ENCODE assay signal across 10 cellular contexts in the genomic region with DNA sequence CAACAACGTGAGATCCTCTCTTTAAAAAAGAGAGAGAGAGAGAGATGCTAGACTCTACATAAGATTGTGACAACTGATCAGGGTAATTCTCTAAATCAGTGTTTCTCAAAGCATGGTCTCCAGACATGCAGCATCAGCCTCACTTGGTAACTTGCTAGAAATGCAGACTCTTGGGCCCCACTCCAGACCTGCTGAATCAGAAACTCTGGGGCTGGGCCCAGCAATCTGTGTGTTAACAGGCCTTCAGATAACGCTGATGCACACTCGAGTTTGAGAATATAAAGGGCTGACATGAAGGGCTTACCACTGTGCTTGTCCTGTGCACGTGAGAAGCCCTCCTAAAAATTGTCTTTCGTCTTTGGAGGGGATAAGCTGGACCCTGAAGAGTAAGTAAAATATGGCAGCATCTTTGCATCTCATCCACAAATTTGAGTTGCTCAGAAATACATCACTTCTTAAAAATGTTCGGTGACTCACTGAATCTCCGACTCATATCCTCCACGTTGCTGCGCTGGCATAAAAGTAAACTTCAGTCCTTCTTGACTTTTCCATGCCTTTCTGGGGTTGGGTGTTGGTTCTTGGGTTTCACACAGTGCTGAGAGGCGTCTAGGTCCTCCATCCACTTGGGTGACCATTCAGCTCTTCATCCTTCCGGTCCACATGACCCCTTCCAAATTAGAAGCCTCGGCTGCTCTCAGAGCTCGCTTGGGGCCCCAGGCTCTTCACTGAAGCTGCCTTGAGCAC. TPM values are rescaled to one million over a fixed set of nuclear protein-coding genes. Genes with fewer than 3 reads are reported as not detected.
DNase-seq lines count a peak whose midpoint lies in the region; ATAC-seq, FAIRE-seq and TF ChIP-seq lines count a peak whose summit lies in the region.
"Had no signal": no experiment of that assay in that cellular context is flagged by ENCODE, and none has a peak within 500 bp of the region (broad histone marks: within the 10 kb centered on the region; RNA-seq: fewer than 3 reads in every experiment).

No MANE protein-coding gene starts in this region.

- H3K4me3 ChIP-seq in CD8-positive, alpha-beta T cell (ENCODE audit: low read depth, low read length) = no peak overlapping the region
- no peak overlapping the region for H3K4me3 ChIP-seq in astrocyte (ENCODE audit: insufficient read depth, low read depth, low read length)

- CTCF ChIA-PET in CD8-positive, alpha-beta T cell (lab: Charles Lee) = interaction anchor here (0.6 to 5.5 kb wide), 14 partner anchors 7 to 270 kb away, joined by 3 to 64 read pairs (median 6); no protein-coding TSS in a partner anchor

- H3K36me3 ChIP-seq in CD8-positive, alpha-beta T cell (ENCODE audit: insufficient read depth, low read length) = no peaks in the 10 kb centered on the region
- H3K36me3 ChIP-seq in KOPT-K1 (ENCODE audit: insufficient read depth, low read length) = no peaks in the 10 kb centered on the region
- no peaks in the 10 kb centered on the region for H3K36me3 ChIP-seq in astrocyte (ENCODE audit: insufficient read depth, low read length)

- no peaks in the 10 kb centered on the region for H3K9me3 ChIP-seq in CD8-positive, alpha-beta T cell (ENCODE audit: low read length)
- H3K9me3 ChIP-seq in KOPT-K1 (ENCODE audit: insufficient read depth, low read length, poor library complexity, severe bottlenecking) (no peaks in the 10 kb centered on the region), astrocyte (ENCODE audit: insufficient read depth, low read depth, low read length) (no peaks in the 10 kb centered on the region)

- H3K27ac Mint-ChIP-seq in CD8-positive, alpha-beta T cell = peak overlapping the region; percentile 16
- peak overlapping the region; percentile 67 for H3K27ac Mint-ChIP-seq in astrocyte (ENCODE audit: unreplicated experiment)
- H3K27ac Mint-ChIP-seq in naive thymus-derived CD8-positive, alpha-beta T cell = peak overlapping the region in 9 of 10 donors; percentile 15 to 92 (median 63)
- H3K27ac Mint-ChIP-seq: dendritic cell treated with granulocyte-macrophage colony-stimulating factor and Interleukin-4, amounts not matched to agents 40 ng/mL and 50 ng/mL, for 4 days had no signal

- H3K4me3 Mint-ChIP-seq in CD8-positive, alpha-beta T cell = no peak overlapping the region
- H3K4me3 Mint-ChIP-seq in astrocyte (ENCODE audit: unreplicated experiment) = no peak overlapping the region
- no peak overlapping the region for H3K4me3 Mint-ChIP-seq in naive thymus-derived CD8-positive, alpha-beta T cell
- H3K4me3 Mint-ChIP-seq: dendritic cell treated with granulocyte-macrophage colony-stimulating factor and Interleukin-4, amounts not matched to agents 40 ng/mL and 50 ng/mL, for 4 days had no signal

- peaks cover 45% of the 10 kb centered on the region for H3K4me1 Mint-ChIP-seq in CD8-positive, alpha-beta T cell (ENCODE audit: low read depth)
- peaks cover 7% of the 10 kb centered on the region for H3K4me1 Mint-ChIP-seq in astrocyte (ENCODE audit: low read depth, unreplicated experiment)
- peaks cover 31 to 64% (median 58%) of the 10 kb centered on the region in 4 donors for H3K4me1 Mint-ChIP-seq in naive thymus-derived CD8-positive, alpha-beta T cell

- no peak overlapping the region for H3K27ac ChIP-seq in CD8-positive, alpha-beta T cell (ENCODE audit: low read depth, low read length)
- H3K27ac ChIP-seq in KOPT-K1 (ENCODE audit: low read depth, low read length, poor library complexity, severe bottlenecking) (peak overlapping the region; percentile 7), astrocyte (ENCODE audit: low read depth, low read length) (peak overlapping the region; percentile 78)

- H3K9me3 Mint-ChIP-seq in CD8-positive, alpha-beta T cell = no peaks in the 10 kb centered on the region
- H3K9me3 Mint-ChIP-seq in astrocyte (ENCODE audit: unreplicated experiment) = peaks cover 4% of the 10 kb centered on the region
- H3K9me3 Mint-ChIP-seq in naive thymus-derived CD8-positive, alpha-beta T cell = no peaks in the 10 kb centered on the region

- ATAC-seq in CD8-positive, alpha-beta T cell = no peak
- no peak for ATAC-seq in naive thymus-derived CD8-positive, alpha-beta T cell
- ATAC-seq in GM18909 (IDR thresholded peaks at IDR 0.05; ENCODE audit: poor library complexity, unreplicated experiment) = no peak

- intact Hi-C loops in CD8-positive, alpha-beta T cell (cut with DNase I, micrococcal nuclease) = loop anchor here (5.0 kb wide), 3 partner anchors 35 to 140 kb away; a partner anchor contains a TSS

- TF ChIP-seq CTCF in CD8-positive, alpha-beta T cell (IDR thresholded peaks at IDR 0.05) = no peak
- no peak for TF ChIP-seq CTCF in astrocyte (IDR thresholded peaks at IDR 0.05; ENCODE audit: insufficient read depth, low read depth, low read length)

- H3K27me3 Mint-ChIP-seq in CD8-positive, alpha-beta T cell (ENCODE audit: low read depth) = no peaks in the 10 kb centered on the region
- peaks cover 14% of the 10 kb centered on the region for H3K27me3 Mint-ChIP-seq in astrocyte (ENCODE audit: low read depth, unreplicated experiment)
- H3K27me3 Mint-ChIP-seq in naive thymus-derived CD8-positive, alpha-beta T cell = no peaks in the 10 kb centered on the region

- peaks cover 46% of the 10 kb centered on the region for H3K4me1 ChIP-seq in CD8-positive, alpha-beta T cell (ENCODE audit: insufficient read depth, low read length)
- H3K4me1 ChIP-seq in astrocyte (ENCODE audit: insufficient read depth, low read length) = peaks cover 16% of the 10 kb centered on the region

- no peaks in the 10 kb centered on the region for H3K36me3 Mint-ChIP-seq in CD8-positive, alpha-beta T cell
- no peaks in the 10 kb centered on the region for H3K36me3 Mint-ChIP-seq in astrocyte (ENCODE audit: low read depth, unreplicated experiment)
- no peaks in the 10 kb centered on the region for H3K36me3 Mint-ChIP-seq in naive thymus-derived CD8-positive, alpha-beta T cell

- peak overlapping the region; percentile 57 for H3K4me2 ChIP-seq in astrocyte (ENCODE audit: low read length)

- FAIRE-seq in astrocyte (lab: Jason Lieb, UNC) = no peak

- no peak for DNase-seq in CD8-positive, alpha-beta T cell
- DNase-seq in astrocyte (ENCODE audit: low read depth) = peak; percentile 84
- no peak for DNase-seq in naive thymus-derived CD8-positive, alpha-beta T cell
- no peak for DNase-seq in SW480 (ENCODE audit: low spot score)
- DNase-seq in 8988T = no peak
- no peak for DNase-seq in iPS-NIHi7 (ENCODE audit: extremely low spot score)
- DNase-seq: NCI-H1417 treated with DMSO at 0.1 percent for 48 hours had no signal

- H3K9ac ChIP-seq in astrocyte (ENCODE audit: low read length) = peak overlapping the region; percentile 20

- no peaks in the 10 kb centered on the region for H4K20me1 ChIP-seq in astrocyte (ENCODE audit: insufficient read depth, low read length)

- peak overlapping the region; percentile 28 for H2AFZ ChIP-seq in astrocyte (ENCODE audit: low read depth, low read length)

- POLR2A ChIA-PET in CD8-positive, alpha-beta T cell (lab: Charles Lee) = no interaction called here
- POLR2A ChIA-PET in naive thymus-derived CD8-positive, alpha-beta T cell (lab: Charles Lee) = interaction anchor here (0.9 to 5.1 kb wide), 4 partner anchors 20 to 283 kb away, joined by 3 to 51 read pairs (median 19); no protein-coding TSS in a partner anchor

- H3K27me3 ChIP-seq in CD8-positive, alpha-beta T cell (ENCODE audit: insufficient read depth, low read length) = no peaks in the 10 kb centered on the region
- no peaks in the 10 kb centered on the region for H3K27me3 ChIP-seq in astrocyte (ENCODE audit: insufficient read depth, low read length)

- H3K79me2 ChIP-seq in astrocyte (ENCODE audit: insufficient read depth, low read length) = no peaks in the 10 kb centered on the region

RNA-seq across cellular contexts. Expression of a gene that starts 26.1 kb away (rescaled TPM):
- 10 to 100 TPM; 17.6 to 22.6 TPM for total RNA-seq in CD8-positive, alpha-beta T cell
- 3.4 and 4.3 TPM in 2 replicates for total RNA-seq in astrocyte
- total RNA-seq in naive thymus-derived CD8-positive, alpha-beta T cell = 10 to 100 TPM; 27.7 to 35.0 TPM
- 1 to 10 TPM; 3.8 to 6.2 (median 5.6) TPM for polyA plus RNA-seq in naive thymus-derived CD8-positive, alpha-beta T cell

Comparison
In these comparisons a context has a peak if more than half of its experiments do, and no peak if none do; other contexts are left out.
1. H3K27ac Mint-ChIP-seq: peak in every context shown above with its lines; median percentile 67 in astrocyte; 63 in naive thymus-derived CD8-positive, alpha-beta T cell; 16 in CD8-positive, alpha-beta T cell.